Comparison of ENCODE assay signal across 8 cellular contexts in the genomic region with DNA sequence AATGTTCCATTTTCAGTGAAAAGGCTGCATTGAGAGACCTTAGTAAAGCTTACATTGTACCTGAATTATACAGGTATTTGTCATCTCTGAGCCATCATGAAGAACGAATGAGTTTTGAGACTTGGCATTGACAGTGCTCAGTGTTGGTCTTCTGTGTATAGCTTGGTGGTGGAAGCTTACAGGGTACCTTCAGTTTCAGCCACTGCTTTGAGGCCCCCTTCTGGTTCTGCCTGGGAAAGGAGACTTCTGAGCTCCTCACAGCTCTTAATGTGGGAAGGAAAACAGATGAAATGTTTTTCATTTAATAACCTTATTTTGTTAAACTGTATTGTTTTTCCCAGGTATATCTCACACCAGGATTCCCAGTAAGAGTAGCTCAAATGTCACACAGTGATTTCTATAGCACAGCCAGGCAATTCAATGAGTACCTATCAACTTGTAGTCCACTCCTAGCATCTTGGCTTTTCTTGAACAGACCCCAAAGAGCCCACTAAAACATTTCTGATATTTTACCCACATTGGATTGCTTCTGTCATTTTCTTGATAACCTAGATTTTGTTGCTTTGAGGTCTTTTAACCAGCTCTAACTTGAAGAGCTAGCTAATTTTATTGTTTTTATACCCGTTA. TPM values are rescaled to one million over a fixed set of nuclear protein-coding genes. Genes with fewer than 3 reads are reported as not detected.
DNase-seq lines count a peak whose midpoint lies in the region; ATAC-seq lines count a peak whose summit lies in the region.

No MANE protein-coding gene starts in this region.

- in situ Hi-C loops in Caki2 (cut with HindIII; ENCODE audit: low pct_unique_long_range_greater_than_20kb, low sequenced_read_pairs) = no loop called here

- peak overlapping the region; percentile 27 for H3K27ac ChIP-seq in substantia nigra (ENCODE audit: low read depth, low read length, poor library complexity, severe bottlenecking)

- DNase-seq in Caki2 (ENCODE audit: low read depth) (peak; percentile 31), NCI-H1105 treated with DMSO at 0.1 percent for 48 hours (lab: John Stamatoyannopoulos, UW) (peak; percentile 28), iPS-NIHi11 (ENCODE audit: low spot score) (peak; percentile 45), substantia nigra (lab: John Stamatoyannopoulos, UW) (peak in 30 of 49 donors; percentile 0 to 64 (median 24)), NCI-H774 (lab: John Stamatoyannopoulos, UW) (no peak)
- peak; percentile 13 for DNase-seq in activated naive CD4-positive, alpha-beta T cell treated with Interleukin-2 at 50 U/mL for 16 hours

- ATAC-seq in GM18858 (IDR thresholded peaks at IDR 0.05; ENCODE audit: unreplicated experiment) (peak; percentile 92), HG02885 (IDR thresholded peaks at IDR 0.05; ENCODE audit: poor library complexity, unreplicated experiment) (peak; percentile 95)

RNA-seq across cellular contexts. Expression of gene SERPINI1, which starts 5.6 kb away (rescaled TPM):
- 0.51 and 2.5 TPM in 2 replicates for total RNA-seq in Caki2 (2014; rRNA removed; shearing (Covaris generic); ENCODE audit: low replicate concordance)

RNA-seq across cellular contexts. Expression of gene PDCD10, which starts 6.4 kb away (rescaled TPM):
- total RNA-seq in Caki2 (2014; rRNA removed; shearing (Covaris generic); ENCODE audit: low replicate concordance) = 86.4 and 87.7 TPM in 2 replicates
